Comparison of ENCODE assay signal across 8 cellular contexts in genomic region chr3:42803800-42804112, GRCh38. TPM values are rescaled to one million over a fixed set of nuclear protein-coding genes. Genes with fewer than 3 reads are reported as not detected.
A peak's percentile ranks its signal among the peaks of the same experiment; 100 is the strongest.
DNase-seq lines count a peak whose midpoint lies in the region; ATAC-seq, FAIRE-seq and TF ChIP-seq lines count a peak whose summit lies in the region.

No MANE protein-coding gene starts in this region.

- H3K9ac ChIP-seq in GM12878 (ENCODE audit: control insufficient read depth, insufficient read depth, low read length): peak overlapping the region; percentile 74

- H3K27ac ChIP-seq in OCI-LY7 (ENCODE audit: low read depth, low read length, poor library complexity, severe bottlenecking) (peak overlapping the region; percentile 73), GM12878 (ENCODE audit: control insufficient read depth, insufficient read depth) (peak overlapping the region; percentile 66)

- H3K9me3 ChIP-seq in OCI-LY7 (ENCODE audit: low read length) (no peaks in the 10 kb centered on the region), GM12878 (replicated peaks; ENCODE audit: control insufficient read depth, insufficient read depth, low read length) (no peaks in the 10 kb centered on the region)

- TF ChIP-seq RAD21 in GM12878 (IDR thresholded peaks at IDR 0.05; ENCODE audit: insufficient read depth, low read depth, low read length): no peak

- no peaks in the 10 kb centered on the region for H3K9me2 ChIP-seq in OCI-LY7 (ENCODE audit: insufficient read depth, low read length)

- in situ Hi-C loops in GM12878 (cut with MboI): no loop called here

- intact Hi-C loops in OCI-LY7 (cut with micrococcal nuclease; ENCODE audit: unreplicated experiment): no loop called here
- intact Hi-C loops in GM12878 (cut with micrococcal nuclease; ENCODE audit: unreplicated experiment): no loop called here

- no peak for FAIRE-seq in GM12878 (lab: Jason Lieb, UNC)

- H3K4me3 ChIP-seq in GM12875 (ENCODE audit: low read depth, low read length): peak overlapping the region; percentile 82
- peak overlapping the region; percentile 93 for H3K4me3 ChIP-seq in OCI-LY7 (ENCODE audit: low read depth, low read length, poor library complexity, severe bottlenecking)
- H3K4me3 ChIP-seq in GM12878: peak overlapping the region; percentile 87

- ATAC-seq in HG02870 (IDR thresholded peaks at IDR 0.05; ENCODE audit: unreplicated experiment) (peak; percentile 21), GM12878 (peak; percentile 40)

- WGBS in GM12878 (ENCODE audit: insufficient coverage, insufficient replicate concordance, low lambda C conversion rate, missing lambda C conversion rate): 1% methylated on average over 16 of the region's 21 CpGs

- SMC1A ChIA-PET in GM12878 (lab: Charles Lee; ENCODE audit: uncharacterized antibody, unreplicated experiment): interaction anchor here (1.0 to 1.6 kb wide), 2 partner anchors 10 to 16 kb away, joined by 3 to 5 read pairs; no protein-coding TSS in a partner anchor

- TF ChIP-seq POLR2A in GM12878 (IDR thresholded peaks at IDR 0.05; ENCODE audit: low read depth, low read length): no peak

- H2AFZ ChIP-seq in OCI-LY7 (ENCODE audit: low read length) (peak overlapping the region; percentile 52; the same call in 1 of the 2 replicates), GM12878 (ENCODE audit: control insufficient read depth, low read depth, low read length) (peak overlapping the region; percentile 11)

- POLR2A ChIA-PET in OCI-LY7 (lab: Charles Lee) (interaction anchor here (0.9 to 1.3 kb wide), 4 partner anchors 9 to 221 kb away, joined by 3 to 4 read pairs (median 4); no protein-coding TSS in a partner anchor), GM12878 (lab: Charles Lee) (interaction anchor here (1.0 to 2.0 kb wide), 4 partner anchors 9 to 213 kb away, joined by 4 to 14 read pairs (median 6); partner anchors contain the start of gene SS18L2)

- no peaks in the 10 kb centered on the region for H3K27me3 ChIP-seq in GM12878 (replicated peaks in 1 of 2; ENCODE audit: control insufficient read depth in 2 of 2, insufficient read depth in 2 of 2, low read length in 1 of 2)

- DNase-seq in A172 (ENCODE audit: low spot score) (peak; percentile 35), OCI-LY7 (ENCODE audit: low spot score) (peak; percentile 64), GM12878 (ENCODE audit: low read depth, low spot score) (no peak), iris pigment epithelial cell (ENCODE audit: low read depth) (peak; percentile 38), NCI-H1436 treated with DMSO at 0.1 percent for 48 hours (lab: John Stamatoyannopoulos, UW) (no peak)
- DNase-seq in stimulated activated CD4-positive, alpha-beta T cell treated with anti-CD3 and anti-CD28 coated beads, Interleukin-4, amount 100 ng/mL, for 1 hour: peak; percentile 32

- peaks cover 34% of the 10 kb centered on the region for H3K36me3 ChIP-seq in OCI-LY7 (ENCODE audit: insufficient read depth, low read length)
- no peaks in the 10 kb centered on the region for H3K36me3 ChIP-seq in GM12878 (ENCODE audit: control insufficient read depth in 2 of 2, insufficient read depth in 2 of 2, low read length in 1 of 2)

- CTCF ChIA-PET in OCI-LY7 (lab: Charles Lee; ENCODE audit: unreplicated experiment) (no interaction called here), GM12878 (lab: Yijun Ruan, JAX) (interaction anchor here (0.6 to 3.3 kb wide), 7 partner anchors 9 to 221 kb away, joined by 3 to 15 read pairs (median 5); partner anchors contain the start of gene SEC22C)

- H4K20me1 ChIP-seq in OCI-LY7 (ENCODE audit: insufficient read depth, low read length) (peaks cover 8% of the 10 kb centered on the region; the same call in 1 of the 2 replicates), GM12878 (ENCODE audit: control insufficient read depth, insufficient read depth) (no peaks in the 10 kb centered on the region)

- H3K4me1 ChIP-seq in OCI-LY7 (ENCODE audit: insufficient read depth, low read length, poor library complexity, severe bottlenecking) (peaks cover 26% of the 10 kb centered on the region), GM12878 (ENCODE audit: control insufficient read depth, insufficient read depth, low read length) (no peaks in the 10 kb centered on the region; the same call in 1 of the 2 replicates)

- peak overlapping the region; percentile 96 for H3K4me2 ChIP-seq in OCI-LY7 (ENCODE audit: low read length)
- H3K4me2 ChIP-seq in GM12878 (ENCODE audit: control insufficient read depth, insufficient read depth): peak overlapping the region; percentile 84

- TF ChIP-seq EP300 in GM12878 (IDR thresholded peaks at IDR 0.05; ENCODE audit: borderline replicate concordance in 1 of 2, control insufficient read depth in 1 of 2, low read depth in 2 of 2, low read length in 2 of 2): no peak

- H3K79me2 ChIP-seq in OCI-LY7 (ENCODE audit: insufficient read depth, low read depth, low read length) (peaks cover 50% of the 10 kb centered on the region), GM12878 (ENCODE audit: control insufficient read depth, insufficient read depth, low read length) (peaks cover 39% of the 10 kb centered on the region)

- TF ChIP-seq CTCF in GM12875 (IDR thresholded peaks at IDR 0.05; ENCODE audit: borderline replicate concordance, insufficient read depth, low read depth, low read length) (no peak), OCI-LY7 (conservative IDR thresholded peaks at IDR 0.05; ENCODE audit: low read length) (no peak), GM12878 (IDR thresholded peaks at IDR 0.05 in 2 of 3, conservative IDR thresholded peaks at IDR 0.05 in 1 of 3; ENCODE audit: control insufficient read depth in 2 of 3, extremely low read depth in 1 of 3, insufficient read depth in 1 of 3, low read depth in 3 of 3, low read length in 3 of 3) (no peak)

- RAD21 ChIA-PET in GM12878 (lab: Charles Lee; ENCODE audit: unreplicated experiment): interaction anchor here (0.9 kb wide), 1 partner anchor 79 kb away, joined by 3 read pairs; no protein-coding TSS in a partner anchor

- BruUV-seq in OCI-LY7 (replicated peaks; lab: Mats Ljungman, UMichigan) (no TSS peak), GM12878 (replicated peaks; lab: Mats Ljungman, UMichigan) (no TSS peak)

RNA-seq across cellular contexts. Expression of gene HIGD1A, which starts 0.5 kb away (rescaled TPM):
- 249 and 254 TPM in 2 replicates for total RNA-seq in A172 (2014; rRNA removed; shearing (Covaris generic))
- 57.9 and 60.4 TPM in 2 replicates for total RNA-seq in OCI-LY7 (2014; rRNA removed; shearing (Covaris generic))
- total RNA-seq in OCI-LY7 (2022): 75.8 and 76.1 TPM in 2 replicates
- total RNA-seq in GM12878 (2013; cell fraction: nucleolus; rRNA removed): 16.7 and 20.1 TPM in 2 replicates
- total RNA-seq in GM12878 (2014; rRNA removed): 91.6 and 116 TPM in 2 replicates
- total RNA-seq in GM12878 (2014; rRNA removed; fragmentation: Illumina TruSeq; extraction: Trizol): 132 and 135 TPM in 2 replicates
- total RNA-seq in GM12878 (2021): 68.2 and 73.9 TPM in 2 replicates
- 66.9 TPM for polyA plus RNA-seq in GM12878 (2011; ENCODE audit: low read depth)
- 179 and 268 TPM in 2 replicates for polyA plus RNA-seq in GM12878 (2011; rRNA removed)
- polyA plus RNA-seq in GM12878 (2011; cell fraction: cytosol; rRNA removed): 48.2 and 57.0 TPM in 2 replicates
- 41.2 and 48.6 TPM in 2 replicates for polyA plus RNA-seq in GM12878 (2011; cell fraction: nucleus; rRNA removed)
- polyA plus RNA-seq in GM12878 (2012): 71.3 and 86.8 TPM in 2 replicates
- 171 and 178 TPM in 2 replicates for polyA plus RNA-seq in GM12878 (2014; fragmentation: Illumina TruSeq; extraction: Trizol)
- 100 to 1,000 TPM; 405 to 487 TPM for polyA plus RNA-seq in GM12878 (2014; fragmentation: Nextera tagmentation; extraction: Ambion mirVana)
- 90.3 and 119 TPM in 2 replicates for polyA plus RNA-seq in GM12878 (2014; rRNA removed)
- polyA plus RNA-seq in GM12878 (2016; fragmentation: Nextera tagmentation; extraction: Ambion mirVana): 100 to 1,000 TPM; 254 to 271 TPM
- polyA minus RNA-seq in GM12878 (2011; rRNA and poly(A)+ RNA removed): 28.0 and 49.1 TPM in 2 replicates
- polyA minus RNA-seq in GM12878 (2011; cell fraction: cytosol; rRNA and poly(A)+ RNA removed): 19.1 and 19.4 TPM in 2 replicates
- polyA minus RNA-seq in GM12878 (2011; cell fraction: nucleus; rRNA and poly(A)+ RNA removed): 8.6 and 14.2 TPM in 2 replicates

RNA-seq across cellular contexts. Expression of gene ACKR2, which starts 5.5 kb away (rescaled TPM):
- not detected in 2 replicates for total RNA-seq in A172 (2014; rRNA removed; shearing (Covaris generic))
- not detected in 2 replicates for total RNA-seq in OCI-LY7 (2014; rRNA removed; shearing (Covaris generic))
- total RNA-seq in OCI-LY7 (2022) (2.0 and 2.9 TPM in 2 replicates), GM12878 (2014; rRNA removed) (0.05 TPM in 1 of 2 replicates, not detected in the other), GM12878 (2014; rRNA removed; fragmentation: Illumina TruSeq; extraction: Trizol) (0.18 TPM in 1 of 2 replicates, not detected in the other), GM12878 (2021) (0.36 and 0.82 TPM in 2 replicates)
- 1.2 and 2.2 TPM in 2 replicates for total RNA-seq in GM12878 (2013; cell fraction: nucleolus; rRNA removed)
- not detected for polyA plus RNA-seq in GM12878 (2011; ENCODE audit: low read depth)
- polyA plus RNA-seq in GM12878 (2011; rRNA removed) (0.13 and 0.35 TPM in 2 replicates), GM12878 (2014; fragmentation: Illumina TruSeq; extraction: Trizol) (0.28 and 0.36 TPM in 2 replicates), GM12878 (2014; fragmentation: Nextera tagmentation; extraction: Ambion mirVana) (under 1 TPM; 0.05 TPM), GM12878 (2014; rRNA removed) (0.10 and 0.91 TPM in 2 replicates), GM12878 (2016; fragmentation: Nextera tagmentation; extraction: Ambion mirVana) (under 1 TPM in 1 of 2 experiments, not detected in 1; 0.17 TPM)
- 0.06 and 0.10 TPM in 2 replicates for polyA plus RNA-seq in GM12878 (2011; cell fraction: cytosol; rRNA removed)
- polyA plus RNA-seq in GM12878 (2011; cell fraction: nucleus; rRNA removed): 0.31 and 0.36 TPM in 2 replicates
- 0.18 and 0.30 TPM in 2 replicates for polyA plus RNA-seq in GM12878 (2012)
- 0.22 and 0.36 TPM in 2 replicates for polyA minus RNA-seq in GM12878 (2011; rRNA and poly(A)+ RNA removed)
- polyA minus RNA-seq in GM12878 (2011; cell fraction: cytosol; rRNA and poly(A)+ RNA removed): not detected in 2 replicates
- 0.36 and 0.77 TPM in 2 replicates for polyA minus RNA-seq in GM12878 (2011; cell fraction: nucleus; rRNA and poly(A)+ RNA removed)

RNA-seq across cellular contexts. Expression of gene CCDC13, which starts 30.7 kb away (rescaled TPM):
- 0.02 TPM in 1 of 2 replicates, not detected in the other for total RNA-seq in A172 (2014; rRNA removed; shearing (Covaris generic))
- 0.21 and 1.4 TPM in 2 replicates for total RNA-seq in OCI-LY7 (2014; rRNA removed; shearing (Covaris generic))
- not detected in 2 replicates for total RNA-seq in OCI-LY7 (2022)
- not detected in 2 replicates for total RNA-seq in GM12878 (2013; cell fraction: nucleolus; rRNA removed)
- total RNA-seq in GM12878 (2014; rRNA removed): 0.33 TPM in 1 of 2 replicates, not detected in the other
- total RNA-seq in GM12878 (2014; rRNA removed; fragmentation: Illumina TruSeq; extraction: Trizol): 0.13 TPM in 1 of 2 replicates, not detected in the other
- total RNA-seq in GM12878 (2021): 0.16 TPM in 1 of 2 replicates, not detected in the other
- not detected for polyA plus RNA-seq in GM12878 (2011; ENCODE audit: low read depth)
- 0.29 and 0.81 TPM in 2 replicates for polyA plus RNA-seq in GM12878 (2011; rRNA removed)
- polyA plus RNA-seq in GM12878 (2011; cell fraction: cytosol; rRNA removed): 0.32 and 0.33 TPM in 2 replicates
- polyA plus RNA-seq in GM12878 (2011; cell fraction: nucleus; rRNA removed): 1.1 TPM in 2 replicates
- polyA plus RNA-seq in GM12878 (2012): 0.34 and 0.37 TPM in 2 replicates
- 0.14 and 0.31 TPM in 2 replicates for polyA plus RNA-seq in GM12878 (2014; fragmentation: Illumina TruSeq; extraction: Trizol)
- under 1 TPM in 1 of 2 experiments, not detected in 1; 0.35 TPM for polyA plus RNA-seq in GM12878 (2014; fragmentation: Nextera tagmentation; extraction: Ambion mirVana)
- 0.69 and 0.81 TPM in 2 replicates for polyA plus RNA-seq in GM12878 (2014; rRNA removed)
- under 1 TPM in 1 of 2 experiments, not detected in 1; 0.19 TPM for polyA plus RNA-seq in GM12878 (2016; fragmentation: Nextera tagmentation; extraction: Ambion mirVana)
- 0.46 TPM in 1 of 2 replicates, not detected in the other for polyA minus RNA-seq in GM12878 (2011; rRNA and poly(A)+ RNA removed)
- not detected in 2 replicates for polyA minus RNA-seq in GM12878 (2011; cell fraction: cytosol; rRNA and poly(A)+ RNA removed)
- polyA minus RNA-seq in GM12878 (2011; cell fraction: nucleus; rRNA and poly(A)+ RNA removed): 0.48 TPM in 1 of 2 replicates, not detected in the other

Comparison
In these comparisons a context has a peak if more than half of its experiments do, and no peak if none do; other contexts are left out.
1. DNase-seq: peak in A172 (single experiment), OCI-LY7 (single experiment), iris pigment epithelial cell (single experiment) and stimulated activated CD4-positive, alpha-beta T cell treated with anti-CD3 and anti-CD28 coated beads, Interleukin-4, amount 100 ng/mL, for 1 hour (single experiment); none in GM12878 (single experiment) and NCI-H1436 treated with DMSO at 0.1 percent for 48 hours (single experiment).
2. Peak in every context shown above with its lines, with median percentiles within 50 percentile points of each other: H3K4me3 ChIP-seq.